In the genomic region with DNA sequence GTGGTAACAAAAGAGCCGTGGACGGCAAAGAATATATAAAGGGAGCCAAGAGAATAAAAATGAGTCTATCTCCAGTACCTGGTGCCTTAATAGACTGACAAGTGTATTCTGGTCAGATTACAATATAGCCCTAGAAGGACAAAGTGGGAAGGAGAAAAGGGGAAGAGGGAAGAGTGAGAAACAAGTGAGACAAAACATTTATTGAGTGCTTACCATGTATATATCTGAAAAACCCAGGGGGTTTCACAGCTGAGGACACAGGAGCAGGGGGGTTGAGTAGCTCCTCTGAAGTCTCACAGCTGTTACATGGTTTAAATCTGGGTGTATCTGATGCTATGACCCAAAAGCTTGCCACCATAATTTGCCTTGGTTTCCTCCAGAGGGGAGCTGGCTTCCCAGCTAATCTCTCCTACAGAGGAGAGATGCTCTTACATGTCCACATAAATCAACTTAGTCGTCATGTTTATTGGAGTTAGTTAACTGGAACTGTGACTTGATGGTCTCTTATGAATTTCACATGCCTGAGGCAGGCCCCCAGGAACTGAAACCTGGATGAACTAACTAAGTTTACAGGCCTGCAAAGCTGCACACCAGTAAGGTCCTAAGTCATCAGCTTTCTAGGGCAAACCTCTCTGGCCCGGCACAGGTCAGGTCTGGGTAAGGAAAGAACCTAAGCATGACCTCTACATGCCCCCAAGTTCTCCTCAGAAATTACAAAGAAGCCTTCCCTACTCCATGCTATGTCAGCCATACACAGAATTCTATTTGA, we compare ENCODE assay signal across 16 cellular contexts. TPM values are rescaled to one million over a fixed set of nuclear protein-coding genes. Genes with fewer than 3 reads are reported as not detected.
DNase-seq lines count a peak whose midpoint lies in the region; ATAC-seq and TF ChIP-seq lines count a peak whose summit lies in the region.
"Had no signal": no experiment of that assay in that cellular context is flagged by ENCODE, and none has a peak within 500 bp of the region (broad histone marks: within the 10 kb centered on the region; RNA-seq: fewer than 3 reads in every experiment).

No MANE protein-coding gene starts in this region.

- H3K36me3 ChIP-seq in BLaER1 (peaks cover 7% of the 10 kb centered on the region; the same call in 1 of the 2 replicates), HCT116 (ENCODE audit: control insufficient read depth in 1 of 2, insufficient read depth in 2 of 2, low read length in 2 of 2) (no peaks in the 10 kb centered on the region), transverse colon (no peaks in the 10 kb centered on the region)

- H3K9me3 ChIP-seq in BLaER1 = no peaks in the 10 kb centered on the region
- H3K9me3 ChIP-seq in HCT116 (ENCODE audit: control insufficient read depth in 1 of 2, insufficient read depth in 1 of 2, low read depth in 1 of 2, low read length in 2 of 2) = no peaks in the 10 kb centered on the region
- H3K9me3 ChIP-seq in transverse colon = no peaks in the 10 kb centered on the region
- H3K9me3 ChIP-seq: heart left ventricle had no signal

- H4K20me1 ChIP-seq in BLaER1 (peaks cover 63% of the 10 kb centered on the region), HCT116 (ENCODE audit: insufficient read depth) (no peaks in the 10 kb centered on the region)

- no peaks in the 10 kb centered on the region for H3K9me2 ChIP-seq in HCT116 (ENCODE audit: insufficient read depth)

- ATAC-seq in HCT116 = no peak
- ATAC-seq: activated T-helper 17 cell treated with anti-CD3 and anti-CD28 coated beads, Interleukin-2, amount 50 U/mL, for 72 hours; heart left ventricle had no signal

- H3K9ac ChIP-seq in BLaER1 (no peak overlapping the region), HCT116 (ENCODE audit: low read length) (no peak overlapping the region)

- peak overlapping the region; percentile 41 for H3K27ac Mint-ChIP-seq in mesothelial cell of epicardium
- H3K27ac Mint-ChIP-seq: activated T-helper 17 cell treated with anti-CD3 and anti-CD28 coated beads, Interleukin-2, amount 50 U/mL, for 72 hours; memory B cell had no signal

- CTCF ChIA-PET in HCT116 (lab: Charles Lee) = interaction anchor here (1.7 kb wide), 1 partner anchor 12 kb away, joined by 4 read pairs; no protein-coding TSS in a partner anchor

- H3K4me3 Mint-ChIP-seq in mesothelial cell of epicardium = no peak overlapping the region
- H3K4me3 Mint-ChIP-seq: activated T-helper 17 cell treated with anti-CD3 and anti-CD28 coated beads, Interleukin-2, amount 50 U/mL, for 72 hours; memory B cell had no signal

- H3K27ac ChIP-seq in BLaER1 (peak overlapping the region; percentile 39; the same call in 1 of the 2 replicates), HCT116 (ENCODE audit: low read depth, low read length) (no peak overlapping the region), transverse colon (no peak overlapping the region), coronary artery (no peak overlapping the region)
- H3K27ac ChIP-seq: SK-N-MC had no signal

- H3K36me3 Mint-ChIP-seq in mesothelial cell of epicardium = no peaks in the 10 kb centered on the region

- 87 to 93% methylated on average over 3 to 4 of the region's 4 CpGs for WGBS in transverse colon (ENCODE audit: low coverage in 1 of 2), 2 donors

- TF ChIP-seq CTCF in HCT116 (IDR thresholded peaks at IDR 0.05 in 2 of 3, conservative IDR thresholded peaks at IDR 0.05 in 1 of 3; ENCODE audit: borderline replicate concordance in 1 of 3, insufficient read depth in 1 of 3, low read depth in 2 of 3, low read length in 2 of 3) = no peak
- no peak for TF ChIP-seq CTCF in mesothelial cell of epicardium (IDR thresholded peaks at IDR 0.05; ENCODE audit: unreplicated experiment)
- TF ChIP-seq CTCF in transverse colon (IDR thresholded peaks at IDR 0.05) = no peak
- no peak for TF ChIP-seq CTCF in coronary artery (IDR thresholded peaks at IDR 0.05)

- H3K79me2 ChIP-seq in HCT116 (ENCODE audit: insufficient read depth, low read length) = peaks cover 8% of the 10 kb centered on the region; the same call in 1 of the 2 replicates

- H3K4me1 Mint-ChIP-seq in mesothelial cell of epicardium = peaks cover 71% of the 10 kb centered on the region

- H3K4me3 ChIP-seq in BLaER1 (no peak overlapping the region), HCT116 (replicated peaks in 1 of 2; ENCODE audit: low read depth in 1 of 2, low read length in 2 of 2) (no peak overlapping the region), transverse colon (no peak overlapping the region), coronary artery (no peak overlapping the region)
- H3K4me3 ChIP-seq: heart left ventricle, SK-N-MC had no signal

- RAD21 ChIA-PET in HCT116 (lab: Charles Lee; ENCODE audit: low non-redundant PET in 1 of 2, low total read pairs in 2 of 2, uncharacterized antibody in 2 of 2, unreplicated experiment in 2 of 2) = no interaction called here

- no peaks in the 10 kb centered on the region for H3K9me3 Mint-ChIP-seq in mesothelial cell of epicardium
- H3K9me3 Mint-ChIP-seq: activated T-helper 17 cell treated with anti-CD3 and anti-CD28 coated beads, Interleukin-2, amount 50 U/mL, for 72 hours; memory B cell had no signal

- DNase-seq in HCT116 (ENCODE audit: low read depth, low spot score) = no peak
- DNase-seq in OCI-M1 (lab: John Stamatoyannopoulos, UW) = peak; percentile 19
- DNase-seq in mesothelial cell of epicardium (ENCODE audit: low spot score in 2 of 2, unreplicated experiment in 2 of 2) = no peak
- DNase-seq in transverse colon = no peak
- DNase-seq in coronary artery (ENCODE audit: low spot score) = no peak
- DNase-seq in NK-92 (lab: John Stamatoyannopoulos, UW; ENCODE audit: unreplicated experiment) = no peak
- no peak for DNase-seq in Ammon's horn (ENCODE audit: low spot score)
- DNase-seq: activated CD4-positive, alpha-beta T cell treated with anti-CD3 and anti-CD28 coated beads for 1 hour; effector CD8-positive, alpha-beta T cell; heart left ventricle; stimulated activated naive CD4-positive, alpha-beta T cell; T-helper 9 cell had no signal

- in situ Hi-C loops in transverse colon (cut with MboI; ENCODE audit: low pct_ligation_motif_present in 1 of 4, low pct_unique_long_range_greater_than_20kb in 1 of 4, low sequenced_read_pairs in 3 of 4) = no loop called here

- H3K4me2 ChIP-seq in BLaER1 (peak overlapping the region; percentile 76), HCT116 (ENCODE audit: low read length) (peak overlapping the region; percentile 40)

- H2AFZ ChIP-seq in HCT116 (ENCODE audit: low read depth, low read length, poor library complexity, severe bottlenecking) = no peak overlapping the region

- POLR2A ChIA-PET in HCT116 (lab: Charles Lee) = interaction anchor here (2.6 kb wide), 1 partner anchor 16 kb away, joined by 11 read pairs; the partner anchor contains the start of gene SIL1

- no peaks in the 10 kb centered on the region for H3K27me3 Mint-ChIP-seq in mesothelial cell of epicardium (ENCODE audit: low read depth)
- H3K27me3 Mint-ChIP-seq: activated T-helper 17 cell treated with anti-CD3 and anti-CD28 coated beads, Interleukin-2, amount 50 U/mL, for 72 hours; memory B cell had no signal

- no TSS peak for BruUV-seq in HCT116 (replicated peaks; lab: Mats Ljungman, UMichigan)

- intact Hi-C loops in HCT116 (cut with micrococcal nuclease) = no loop called here
- intact Hi-C loops in transverse colon (cut with DNase I; ENCODE audit: low total_unique reads) = no loop called here

- H3K27me3 ChIP-seq in BLaER1 (no peaks in the 10 kb centered on the region), HCT116 (ENCODE audit: insufficient read depth, low read length) (no peaks in the 10 kb centered on the region), transverse colon (no peaks in the 10 kb centered on the region)
- H3K27me3 ChIP-seq: heart left ventricle had no signal

- no peak for TF ChIP-seq RAD21 in HCT116 (IDR thresholded peaks at IDR 0.05; ENCODE audit: low read depth)

- TF ChIP-seq EP300 in transverse colon (IDR thresholded peaks at IDR 0.05; ENCODE audit: low read depth) = no peak

- H3K4me1 ChIP-seq in BLaER1 (peaks cover 82% of the 10 kb centered on the region), HCT116 (ENCODE audit: control insufficient read depth in 1 of 2, insufficient read depth in 2 of 2, low read length in 2 of 2) (peaks cover 14 to 21% of the 10 kb centered on the region in 2 experiments), transverse colon (peaks cover 48 to 88% (median 56%) of the 10 kb centered on the region in 4 donors)

- TF ChIP-seq POLR2A in HCT116 (IDR thresholded peaks at IDR 0.05; ENCODE audit: borderline replicate concordance, extremely low read depth, insufficient read depth, insufficient read length) (no peak), transverse colon (IDR thresholded peaks at IDR 0.05) (no peak)

TF ChIP-seq in HCT116, 20 proteins besides CTCF, POLR2A, EP300 and RAD21 (continues in another document):
- TF ChIP-seq ZFX (IDR thresholded peaks at IDR 0.05) (no peak), FOSL1 (IDR thresholded peaks at IDR 0.05; ENCODE audit: low read depth) (no peak), YY1 (IDR thresholded peaks at IDR 0.05; ENCODE audit: extremely low read depth, insufficient replicate concordance, low read depth, low read length) (no peak), POLR2AphosphoS5 (IDR thresholded peaks at IDR 0.05; ENCODE audit: low read depth, low read length) (no peak), EZH2phosphoT487 (IDR thresholded peaks at IDR 0.05; ENCODE audit: borderline replicate concordance) (no peak), CBX3 (IDR thresholded peaks at IDR 0.05; ENCODE audit: low read depth) (no peak), JUND (IDR thresholded peaks at IDR 0.05) (no peak), MAX (IDR thresholded peaks at IDR 0.05) (no peak)
- TF ChIP-seq, protein P1, sequence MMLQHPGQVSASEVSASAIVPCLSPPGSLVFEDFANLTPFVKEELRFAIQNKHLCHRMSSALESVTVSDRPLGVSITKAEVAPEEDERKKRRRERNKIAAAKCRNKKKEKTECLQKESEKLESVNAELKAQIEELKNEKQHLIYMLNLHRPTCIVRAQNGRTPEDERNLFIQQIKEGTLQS (IDR thresholded peaks at IDR 0.05) = no peak

RNA-seq across cellular contexts. Expression of gene SIL1, which starts 15.5 kb away (rescaled TPM):
- total RNA-seq in HCT116 (2021; ENCODE audit: unreplicated experiment) = 34.0 TPM
- 36.6 and 63.3 TPM in 2 replicates for polyA plus RNA-seq in HCT116 (2012)
- 46.2 to 55.4 TPM (median 51.2 TPM) in 3 replicates for total RNA-seq in mesothelial cell of epicardium
- total RNA-seq in transverse colon = 10 to 100 TPM; 11.1 to 38.1 (median 29.0) TPM
